In the genomic region with DNA sequence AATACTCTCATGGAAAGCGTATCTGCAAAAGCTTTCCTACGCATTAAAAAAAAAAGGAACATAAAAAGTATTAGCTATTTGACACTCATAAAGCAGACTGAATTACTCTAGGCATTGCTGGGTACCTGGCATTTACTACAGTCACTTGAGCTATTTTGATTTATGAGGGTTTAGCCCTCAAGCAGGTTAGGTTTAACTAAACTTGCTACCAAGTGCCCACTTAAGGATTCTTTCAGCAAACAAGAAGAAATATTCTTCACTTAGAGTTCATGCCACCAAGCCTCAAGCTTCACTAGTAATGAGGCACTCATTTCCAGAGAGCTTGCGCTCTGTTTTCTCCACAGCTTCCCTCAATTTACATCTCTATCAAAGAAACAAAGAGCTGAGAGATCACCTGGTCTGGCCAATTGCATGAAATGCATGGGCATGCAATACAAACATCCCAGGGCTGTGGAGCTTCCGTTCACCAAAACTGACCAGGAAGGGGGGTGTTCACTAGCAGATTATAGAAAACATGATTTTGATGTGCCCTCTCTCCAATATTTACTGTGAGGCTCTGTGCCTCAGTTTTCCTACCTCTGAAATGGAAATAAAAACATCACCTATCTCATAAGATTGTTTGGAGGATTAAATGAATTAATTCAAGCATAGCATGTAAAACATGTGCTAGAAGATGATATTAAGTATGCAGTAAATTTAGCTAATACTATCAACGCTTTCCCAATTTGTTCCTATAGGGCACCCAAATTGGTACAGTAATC, we compare ENCODE assay signal across 17 cellular contexts.
DNase-seq lines count a peak whose midpoint lies in the region; ATAC-seq, FAIRE-seq and TF ChIP-seq lines count a peak whose summit lies in the region.
"Had no signal": no experiment of that assay in that cellular context is flagged by ENCODE, and none has a peak within 500 bp of the region (broad histone marks: within the 10 kb centered on the region; RNA-seq: fewer than 3 reads in every experiment).

No MANE protein-coding gene starts in this region.

- POLR2A ChIA-PET in K562 (lab: Yijun Ruan, JAX) = no interaction called here
- POLR2A ChIA-PET in HepG2 (lab: Yijun Ruan, JAX) = no interaction called here

- TF ChIP-seq CTCF in K562 (IDR thresholded peaks at IDR 0.05 in 2 of 3, conservative IDR thresholded peaks at IDR 0.05 in 1 of 3; ENCODE audit: insufficient read depth in 2 of 3, low read depth in 1 of 3, low read length in 3 of 3) (no peak), gastroesophageal sphincter (IDR thresholded peaks at IDR 0.05) (no peak), HepG2 (CRISPR knock-in tag; IDR thresholded peaks at IDR 0.05) (no peak), body of pancreas (IDR thresholded peaks at IDR 0.05) (no peak)

- no peak overlapping the region for H3K4me2 ChIP-seq in K562 (ENCODE audit: insufficient read depth, low read length)
- no peak overlapping the region for H3K4me2 ChIP-seq in HepG2 (ENCODE audit: low read depth, low read length)

- TF ChIP-seq POLR2A in K562 (conservative IDR thresholded peaks at IDR 0.05) = no peak
- no peak for TF ChIP-seq POLR2A in gastroesophageal sphincter (IDR thresholded peaks at IDR 0.05)
- TF ChIP-seq POLR2A in HepG2 (IDR thresholded peaks at IDR 0.05; ENCODE audit: insufficient read depth in 1 of 2, low read depth in 2 of 2, low read length in 2 of 2) = no peak
- no peak for TF ChIP-seq POLR2A in body of pancreas (IDR thresholded peaks at IDR 0.05)

- H3K9me3 ChIP-seq in K562 (replicated peaks; ENCODE audit: control insufficient read depth, insufficient read depth, low read depth, low read length) = no peaks in the 10 kb centered on the region
- no peaks in the 10 kb centered on the region for H3K9me3 ChIP-seq in iPS-18a (ENCODE audit: control insufficient read depth, low read depth, low read length)
- H3K9me3 ChIP-seq in gastroesophageal sphincter = no peaks in the 10 kb centered on the region
- H3K9me3 ChIP-seq in HepG2 (ENCODE audit: low read length) = no peaks in the 10 kb centered on the region
- no peaks in the 10 kb centered on the region for H3K9me3 ChIP-seq in body of pancreas

- H3K27me3 ChIP-seq in K562 (ENCODE audit: control insufficient read depth in 2 of 2, insufficient read depth in 2 of 2, low read length in 2 of 2) (peaks cover 0 to 6% of the 10 kb centered on the region in 2 experiments; a peak in 2 of 5 replicates), iPS-18a (ENCODE audit: control insufficient read depth, insufficient read depth, low read length) (no peaks in the 10 kb centered on the region), gastroesophageal sphincter (no peaks in the 10 kb centered on the region), HepG2 (ENCODE audit: control insufficient read depth in 1 of 2, insufficient read depth in 2 of 2, low read length in 2 of 2) (no peaks in the 10 kb centered on the region; a peak in 3 of 5 replicates), body of pancreas (no peaks in the 10 kb centered on the region)

- H3K36me3 ChIP-seq in K562 (ENCODE audit: control insufficient read depth, insufficient read depth, low read length) (no peaks in the 10 kb centered on the region), iPS-18a (ENCODE audit: control insufficient read depth, low read depth, low read length) (no peaks in the 10 kb centered on the region), gastroesophageal sphincter (no peaks in the 10 kb centered on the region), HepG2 (replicated peaks in 1 of 2; ENCODE audit: control insufficient read depth in 1 of 2, insufficient read depth in 2 of 2, low read length in 2 of 2) (no peaks in the 10 kb centered on the region), body of pancreas (replicated peaks in 1 of 2; ENCODE audit: insufficient read depth in 1 of 2, low read depth in 2 of 2) (no peaks in the 10 kb centered on the region)

- no peaks in the 10 kb centered on the region for H4K20me1 ChIP-seq in K562 (replicated peaks; ENCODE audit: control insufficient read depth, insufficient read depth, low read length)
- H4K20me1 ChIP-seq in HepG2 (ENCODE audit: insufficient read depth, low read length) = no peaks in the 10 kb centered on the region

- TF ChIP-seq RAD21 in K562 (CRISPR knock-in tag; conservative IDR thresholded peaks at IDR 0.05 in 1 of 2, IDR thresholded peaks at IDR 0.05 in 1 of 2) = no peak
- TF ChIP-seq RAD21 in HepG2 (CRISPR knock-in tag; IDR thresholded peaks at IDR 0.05) = no peak

- H3K9ac ChIP-seq in K562 (ENCODE audit: insufficient read depth in 1 of 2, low read depth in 2 of 2, low read length in 2 of 2) (no peak overlapping the region), iPS-18a (ENCODE audit: low read length) (peak overlapping the region; percentile 26), HepG2 (ENCODE audit: insufficient read depth, low read depth, low read length) (no peak overlapping the region)

- H3K79me2 ChIP-seq in K562 (ENCODE audit: control insufficient read depth, insufficient read depth, low read length) (no peaks in the 10 kb centered on the region), HepG2 (ENCODE audit: insufficient read depth, low read length) (no peaks in the 10 kb centered on the region)

- H3K9me1 ChIP-seq in K562 (ENCODE audit: control insufficient read depth, insufficient read depth, low read length) = no peaks in the 10 kb centered on the region

- peak; percentile 11 for DNase-seq in NCI-H2107 treated with DMSO at 0.1 percent for 48 hours (lab: John Stamatoyannopoulos, UW; ENCODE audit: unreplicated experiment)
- DNase-seq in NCI-H2107 (lab: John Stamatoyannopoulos, UW) = no peak
- no peak for DNase-seq in K562 (ENCODE audit: extremely low read depth in 1 of 4, low spot score in 3 of 4)
- DNase-seq in NOMO-1 treated with dmso at 0.1 percent for 144 hours (lab: John Stamatoyannopoulos, UW; ENCODE audit: unreplicated experiment) = no peak
- no peak for DNase-seq in HepG2 (ENCODE audit: low spot score)
- DNase-seq in body of pancreas = no peak
- DNase-seq: C1 segment of cervical spinal cord, DMS 273 treated with DMSO at 0.1 percent for 48 hours, EL, NCI-H1436 treated with DMSO at 0.1 percent for 48 hours, NCI-H446 treated with DMSO at 0.1 percent for 48 hours, NCI-H774, SHP77 treated with DMSO at 0.1 percent for 48 hours had no signal

- no peak for ATAC-seq in K562
- no peak for ATAC-seq in gastroesophageal sphincter
- no peak for ATAC-seq in HepG2
- no peak for ATAC-seq in body of pancreas

- H3K4me1 ChIP-seq in K562 (replicated peaks in 1 of 2; ENCODE audit: control insufficient read depth in 2 of 2, insufficient read depth in 2 of 2, low read length in 2 of 2) (no peaks in the 10 kb centered on the region), iPS-18a (ENCODE audit: control insufficient read depth, low read depth, low read length) (peaks cover 35% of the 10 kb centered on the region), gastroesophageal sphincter (no peaks in the 10 kb centered on the region), HepG2 (ENCODE audit: insufficient read depth, low read length) (no peaks in the 10 kb centered on the region), body of pancreas (no peaks in the 10 kb centered on the region)

- in situ Hi-C loops in K562 (cut with MboI) (no loop called here), HepG2 (cut with HindIII; ENCODE audit: extremely low pct_ligation_motif_present, low pct_unique_long_range_greater_than_20kb) (no loop called here)

- H3K4me3 ChIP-seq in K562 (no peak overlapping the region), iPS-18a (ENCODE audit: low read length) (peak overlapping the region; percentile 21), gastroesophageal sphincter (no peak overlapping the region), HepG2 (replicated peaks in 1 of 3; ENCODE audit: insufficient read depth in 1 of 3, low read depth in 2 of 3, low read length in 3 of 3) (no peak overlapping the region), body of pancreas (no peak overlapping the region)

- intact Hi-C loops in K562 (cut with micrococcal nuclease) = no loop called here
- intact Hi-C loops in HepG2 (cut with micrococcal nuclease; ENCODE audit: unreplicated experiment) = no loop called here
- intact Hi-C loops in body of pancreas (cut with DNase I) = no loop called here

- H2AFZ ChIP-seq in K562 (ENCODE audit: low read depth, low read length) (no peak overlapping the region), HepG2 (ENCODE audit: low read length) (no peak overlapping the region)

- H3K27ac ChIP-seq in K562 (ENCODE audit: extremely low read depth, low read depth, low read length) (no peak overlapping the region), iPS-18a (ENCODE audit: low read length) (peak overlapping the region; percentile 65), gastroesophageal sphincter (no peak overlapping the region), HepG2 (ENCODE audit: extremely low read length, insufficient read depth, low read length) (no peak overlapping the region), body of pancreas (no peak overlapping the region)

- CTCF ChIA-PET in K562 (lab: Yijun Ruan, JAX; ENCODE audit: low intra/inter-chr PET ratio) (no interaction called here), HepG2 (lab: Yijun Ruan, JAX; ENCODE audit: low intra/inter-chr PET ratio, low total read pairs) (no interaction called here)

- FAIRE-seq in K562 (lab: Jason Lieb, UNC) = no peak
- FAIRE-seq in HepG2 (lab: Jason Lieb, UNC) = no peak
- FAIRE-seq: GM18507, RCC 7860 had no signal

- 2% methylated on average over 5 of the region's 5 CpGs for WGBS in K562 (ENCODE audit: insufficient coverage, low coverage, missing lambda C conversion rate)
- WGBS in gastroesophageal sphincter (ENCODE audit: low coverage in 1 of 2), 2 donors = 87 to 100% methylated on average over 3 to 5 of the region's 5 CpGs
- whole genome bisulfite sequencing in HepG2 (ENCODE audit: low lambda C conversion rate) = 38% methylated on average over 5 of the region's 5 CpGs
- WGBS in body of pancreas, 2 donors = 92 to 93% methylated on average over 5 of the region's 5 CpGs

- BruUV-seq in K562 (replicated peaks; lab: Mats Ljungman, UMichigan) (no TSS peak), HepG2 (replicated peaks; lab: Mats Ljungman, UMichigan) (no TSS peak)

- TF ChIP-seq EP300 in K562 (IDR thresholded peaks at IDR 0.05; ENCODE audit: low read length) (no peak), gastroesophageal sphincter (IDR thresholded peaks at IDR 0.05) (no peak), HepG2 (IDR thresholded peaks at IDR 0.05; ENCODE audit: low read depth in 2 of 2, low read length in 2 of 2) (no peak), HepG2 (CRISPR knock-in tag; IDR thresholded peaks at IDR 0.05; ENCODE audit: borderline replicate concordance) (no peak)

TF ChIP-seq in K562, 482 proteins besides CTCF, POLR2A, EP300 and RAD21:
- no peak for TF ChIP-seq ZNF239 (CRISPR knock-in tag; IDR thresholded peaks at IDR 0.05)
- TF ChIP-seq RBM25 (IDR thresholded peaks at IDR 0.05; ENCODE audit: low read depth, low read length, severe bottlenecking) = peak; percentile 20
